Comparison of ENCODE assay signal across 24 cellular contexts in genomic region chr10:133060881-133061280, GRCh38. TPM values are rescaled to one million over a fixed set of nuclear protein-coding genes. Genes with fewer than 3 reads are reported as not detected.
DNase-seq lines count a peak whose midpoint lies in the region; ATAC-seq lines count a peak whose summit lies in the region.
"Had no signal": no experiment of that assay in that cellular context is flagged by ENCODE, and none has a peak within 500 bp of the region (broad histone marks: within the 10 kb centered on the region; RNA-seq: fewer than 3 reads in every experiment).

No MANE protein-coding gene starts in this region.

- H3K27ac ChIP-seq in neuronal stem cell (replicated peaks; ENCODE audit: low read length), result no peak overlapping the region
- H3K27ac ChIP-seq: BLaER1 had no signal

- WGBS in neuronal stem cell (ENCODE audit: extremely low coverage in 2 of 2, insufficient read length in 2 of 2, insufficient replicate concordance in 1 of 2), 2 donors, result no CpG with 5 or more reads among the region's 12 CpGs

- H3K4me1 Mint-ChIP-seq in stimulated activated naive CD8-positive, alpha-beta T cell treated with anti-CD3 and anti-CD28 coated beads, Interleukin-15, amount 100 ng/mL, for 72 hours, result peaks cover 19% of the 10 kb centered on the region

- ATAC-seq in stimulated activated naive CD8-positive, alpha-beta T cell treated with anti-CD3 and anti-CD28 coated beads, Interleukin-15, amount 100 ng/mL, for 72 hours, result peak; percentile 18
- no peak for ATAC-seq in stimulated activated naive CD8-positive, alpha-beta T cell treated with anti-CD3 and anti-CD28 coated beads, Interleukin-15, Interleukin-2, amounts not matched to agents 100 U/mL and 50 U/mL, for 24 hours
- no peak for ATAC-seq in activated CD4-positive, CD25-positive, alpha-beta regulatory T cell treated with anti-CD3 and anti-CD28 coated beads, Interleukin-2, amount 50 U/mL, for 24 hours
- ATAC-seq: GM12878 had no signal

- no peak overlapping the region for H3K9ac ChIP-seq in neuronal stem cell (ENCODE audit: low read depth, low read length, poor library complexity)
- H3K9ac ChIP-seq: BLaER1 had no signal

- no peak overlapping the region for H3K4me3 ChIP-seq in neuronal stem cell (ENCODE audit: low read length in 2 of 2)
- H3K4me3 ChIP-seq: BLaER1, GM12878 had no signal

- no peak overlapping the region for H4K91ac ChIP-seq in neuronal stem cell (ENCODE audit: low read depth, low read length, poor library complexity)

- peaks cover 48% of the 10 kb centered on the region for H3K27me3 Mint-ChIP-seq in stimulated activated naive CD8-positive, alpha-beta T cell treated with anti-CD3 and anti-CD28 coated beads, Interleukin-15, amount 100 ng/mL, for 72 hours
- H3K27me3 Mint-ChIP-seq: CD4-positive, CD25-positive, alpha-beta regulatory T cell had no signal

- H3K4ac ChIP-seq in neuronal stem cell (ENCODE audit: low read length), result no peak overlapping the region

- H3K4me1 ChIP-seq in neuronal stem cell (ENCODE audit: control insufficient read depth in 2 of 2, insufficient read depth in 1 of 2, low read depth in 1 of 2, low read length in 2 of 2), result peaks cover 0 to under 1% of the 10 kb centered on the region in 2 donors
- H3K4me1 ChIP-seq: BE2C had no signal

- no peak overlapping the region for H3K27ac Mint-ChIP-seq in stimulated activated naive CD8-positive, alpha-beta T cell treated with anti-CD3 and anti-CD28 coated beads, Interleukin-15, amount 100 ng/mL, for 72 hours
- H3K27ac Mint-ChIP-seq: CD14-positive monocyte; CD4-positive, alpha-beta memory T cell; CD4-positive, CD25-positive, alpha-beta regulatory T cell; CD8-positive, alpha-beta memory T cell had no signal

- H2BK5ac ChIP-seq in neuronal stem cell (ENCODE audit: low read length), result peak overlapping the region; percentile 66

- peak overlapping the region; percentile 82 for H3K14ac ChIP-seq in neuronal stem cell (ENCODE audit: low read length)

- no peak overlapping the region for H3K4me3 Mint-ChIP-seq in stimulated activated naive CD8-positive, alpha-beta T cell treated with anti-CD3 and anti-CD28 coated beads, Interleukin-15, amount 100 ng/mL, for 72 hours
- H3K4me3 Mint-ChIP-seq: CD14-positive monocyte; CD4-positive, alpha-beta memory T cell; CD4-positive, CD25-positive, alpha-beta regulatory T cell; CD8-positive, alpha-beta memory T cell had no signal

- no peak overlapping the region for H2BK120ac ChIP-seq in neuronal stem cell (ENCODE audit: low read depth, low read length)

- H2BK15ac ChIP-seq in neuronal stem cell (ENCODE audit: low read length), result peak overlapping the region; percentile 89

- no peak overlapping the region for H2AFZ ChIP-seq in neuronal stem cell (ENCODE audit: low read length)

- peak overlapping the region; percentile 94 for H2BK12ac ChIP-seq in neuronal stem cell (ENCODE audit: low read length)

- H3K9me3 ChIP-seq in neuronal stem cell (replicated peaks in 1 of 2; ENCODE audit: control insufficient read depth in 2 of 2, insufficient read depth in 1 of 2, low read depth in 1 of 2, low read length in 2 of 2), result no peaks in the 10 kb centered on the region
- H3K9me3 ChIP-seq: BE2C, BLaER1 had no signal

- H3K9me3 Mint-ChIP-seq in stimulated activated naive CD8-positive, alpha-beta T cell treated with anti-CD3 and anti-CD28 coated beads, Interleukin-15, amount 100 ng/mL, for 72 hours, result no peaks in the 10 kb centered on the region
- H3K9me3 Mint-ChIP-seq: CD4-positive, alpha-beta memory T cell; CD8-positive, alpha-beta memory T cell had no signal

- H3K36me3 ChIP-seq in neuronal stem cell (replicated peaks in 1 of 2; ENCODE audit: control insufficient read depth in 2 of 2, insufficient read depth in 2 of 2, low read length in 2 of 2), result no peaks in the 10 kb centered on the region
- H3K36me3 ChIP-seq: BE2C, BLaER1 had no signal

- peaks cover 1% of the 10 kb centered on the region for H3K79me1 ChIP-seq in neuronal stem cell (ENCODE audit: low read depth, low read length)

- peak overlapping the region; percentile 90 for H2AK5ac ChIP-seq in neuronal stem cell (ENCODE audit: low read depth, low read length)

- no peak overlapping the region for H4K8ac ChIP-seq in neuronal stem cell (ENCODE audit: low read depth, low read length)

- peak overlapping the region; percentile 55 for H3K23ac ChIP-seq in neuronal stem cell (ENCODE audit: low read depth, low read length, poor library complexity)

- H3K18ac ChIP-seq in neuronal stem cell (ENCODE audit: low read length), result peak overlapping the region; percentile 80

- H3K27me3 ChIP-seq in neuronal stem cell (ENCODE audit: control insufficient read depth in 3 of 3, insufficient read depth in 3 of 3, low read depth in 1 of 3, low read length in 3 of 3), result peaks cover 0 to 11% (median 0%) of the 10 kb centered on the region in 3 experiments
- H3K27me3 ChIP-seq: BE2C, BLaER1 had no signal

- no peak overlapping the region for H3K4me2 ChIP-seq in neuronal stem cell (ENCODE audit: insufficient read depth, low read length, poor library complexity, severe bottlenecking)
- H3K4me2 ChIP-seq: BLaER1 had no signal

- DNase-seq in stimulated activated naive CD8-positive, alpha-beta T cell treated with anti-CD3 and anti-CD28 coated beads, Interleukin-15, amount 100 ng/mL, for 72 hours, result no peak
- DNase-seq in stimulated activated naive CD8-positive, alpha-beta T cell treated with anti-CD3 and anti-CD28 coated beads, Interleukin-15, Interleukin-2, amounts not matched to agents 100 U/mL and 50 U/mL, for 24 hours, result no peak
- DNase-seq in neuronal stem cell (ENCODE audit: low spot score) (no peak), SKM-1 treated with dmso at 0.1 percent for 144 hours (lab: John Stamatoyannopoulos, UW; ENCODE audit: unreplicated experiment) (no peak)
- DNase-seq: 8988T; ACHN; BE2C; C1 segment of cervical spinal cord; CD4-positive, alpha-beta memory T cell; CD4-positive, CD25-positive, alpha-beta regulatory T cell; CD8-positive, alpha-beta memory T cell; COR-L47; DMS 273 treated with DMSO at 0.1 percent for 48 hours; DMS153; DMS53; DMS79; DND-41; EL; GDM1 had no signal

RNA-seq across cellular contexts. Expression of gene ADGRA1, which starts 26.8 kb away (rescaled TPM):
- 0.08 TPM for polyA plus RNA-seq in neuronal stem cell (2013, experiment 1 of 2)
- polyA plus RNA-seq in neuronal stem cell (2013, experiment 2 of 2), result 0.07 TPM
- polyA plus RNA-seq: AG04450; CD14-positive monocyte; CD4-positive, alpha-beta memory T cell; CD4-positive, CD25-positive, alpha-beta regulatory T cell; CD8-positive, alpha-beta memory T cell; GM12878 had no signal
